20 cellular contexts compared by ENCODE assay signal in genomic region chr18:64379662-64380061, GRCh38.
DNase-seq lines count a peak whose midpoint lies in the region; ATAC-seq lines count a peak whose summit lies in the region.
"Had no signal": no experiment of that assay in that cellular context is flagged by ENCODE, and none has a peak within 500 bp of the region (broad histone marks: within the 10 kb centered on the region; RNA-seq: fewer than 3 reads in every experiment).

No MANE protein-coding gene starts in this region.

- POLR2A ChIA-PET in activated CD4-positive, alpha-beta memory T cell treated with anti-CD3 and anti-CD28 coated beads, Interleukin-2, amount 10 ng/mL, durations not matched to agents 7 days and 5 days (lab: Charles Lee), result no interaction called here

- H3K27me3 Mint-ChIP-seq in activated CD4-positive, alpha-beta memory T cell treated with anti-CD3 and anti-CD28 coated beads, Interleukin-2, amount 10 ng/mL, durations not matched to agents 7 days and 5 days, result no peaks in the 10 kb centered on the region
- H3K27me3 Mint-ChIP-seq: activated CD4-positive, alpha-beta T cell treated with anti-CD3 and anti-CD28 coated beads for 36 hours; activated T-cell treated with anti-CD3 and anti-CD28 coated beads, Interleukin-2, amount 50 U/mL, for 24 hours; type B pancreatic cell had no signal

- ATAC-seq in GM19351 (IDR thresholded peaks at IDR 0.05; ENCODE audit: unreplicated experiment) (peak; percentile 34), HG02571 (IDR thresholded peaks at IDR 0.05; ENCODE audit: unreplicated experiment) (peak; percentile 19), HG03196 (IDR thresholded peaks at IDR 0.05; ENCODE audit: unreplicated experiment) (peak; percentile 23)
- ATAC-seq: activated CD4-positive, alpha-beta T cell treated with anti-CD3 and anti-CD28 coated beads for 36 hours; K562 had no signal

- H3K4me1 Mint-ChIP-seq in activated CD4-positive, alpha-beta memory T cell treated with anti-CD3 and anti-CD28 coated beads, Interleukin-2, amount 10 ng/mL, durations not matched to agents 7 days and 5 days, result no peaks in the 10 kb centered on the region
- H3K4me1 Mint-ChIP-seq: activated CD4-positive, alpha-beta T cell treated with anti-CD3 and anti-CD28 coated beads for 36 hours had no signal

- no peaks in the 10 kb centered on the region for H3K36me3 Mint-ChIP-seq in activated CD4-positive, alpha-beta memory T cell treated with anti-CD3 and anti-CD28 coated beads, Interleukin-2, amount 10 ng/mL, durations not matched to agents 7 days and 5 days (ENCODE audit: low read depth)
- H3K36me3 Mint-ChIP-seq: CD4-positive, CD25-positive, alpha-beta regulatory T cell; type B pancreatic cell had no signal

- H3K9me3 Mint-ChIP-seq in activated CD4-positive, alpha-beta memory T cell treated with anti-CD3 and anti-CD28 coated beads, Interleukin-2, amount 10 ng/mL, durations not matched to agents 7 days and 5 days, result no peaks in the 10 kb centered on the region
- H3K9me3 Mint-ChIP-seq: type B pancreatic cell had no signal

- no peak overlapping the region for H3K4me3 Mint-ChIP-seq in activated CD4-positive, alpha-beta memory T cell treated with anti-CD3 and anti-CD28 coated beads, Interleukin-2, amount 10 ng/mL, durations not matched to agents 7 days and 5 days
- H3K4me3 Mint-ChIP-seq: activated CD4-positive, alpha-beta T cell treated with anti-CD3 and anti-CD28 coated beads for 36 hours; activated T-cell treated with anti-CD3 and anti-CD28 coated beads, Interleukin-2, amount 50 U/mL, for 24 hours; CD4-positive, CD25-positive, alpha-beta regulatory T cell; nephron; T-helper 2 cell treated with Interferon-gamma antibody and Interleukin-4, amounts not matched to agents 5 μg/mL and 100 μg/mL, for 36 hours; type B pancreatic cell had no signal

- H3K27ac Mint-ChIP-seq in activated CD4-positive, alpha-beta memory T cell treated with anti-CD3 and anti-CD28 coated beads, Interleukin-2, amount 10 ng/mL, durations not matched to agents 7 days and 5 days, result no peak overlapping the region
- H3K27ac Mint-ChIP-seq: activated CD4-positive, alpha-beta T cell treated with anti-CD3 and anti-CD28 coated beads for 36 hours; activated T-cell treated with anti-CD3 and anti-CD28 coated beads, Interleukin-2, amount 50 U/mL, for 24 hours; CD4-positive, CD25-positive, alpha-beta regulatory T cell; nephron; T-helper 2 cell treated with Interferon-gamma antibody and Interleukin-4, amounts not matched to agents 5 μg/mL and 100 μg/mL, for 36 hours; type B pancreatic cell had no signal

- CTCF ChIA-PET in activated CD4-positive, alpha-beta memory T cell treated with anti-CD3 and anti-CD28 coated beads, Interleukin-2, amount 10 ng/mL, durations not matched to agents 7 days and 5 days (lab: Charles Lee), result no interaction called here

- DNase-seq in stimulated activated CD4-positive, alpha-beta T cell treated with anti-CD3 and anti-CD28 coated beads, Interleukin-4, amount 100 ng/mL, for 4 hours, result no peak
- DNase-seq in activated CD4-positive, alpha-beta memory T cell treated with anti-CD3 and anti-CD28 coated beads, Interleukin-2, amount 10 ng/mL, durations not matched to agents 7 days and 5 days, result no peak
- DNase-seq in head of caudate nucleus, result no peak
- no peak for DNase-seq in epidermal melanocyte (ENCODE audit: insufficient read length, low spot score)
- DNase-seq: activated CD4-positive, alpha-beta T cell treated with anti-CD3 and anti-CD28 coated beads for 36 hours; activated T-cell treated with anti-CD3 and anti-CD28 coated beads, Interleukin-2, amount 50 U/mL, for 24 hours; caudate nucleus; CD4-positive, CD25-positive, alpha-beta regulatory T cell; foreskin fibroblast; NCI-H1105 treated with DMSO at 0.1 percent for 48 hours; NCI-H2227 treated with DMSO at 0.1 percent for 48 hours; SHP77 treated with DMSO at 0.1 percent for 48 hours; stimulated activated CD4-positive, alpha-beta T cell treated with anti-CD3 and anti-CD28 coated beads, Interleukin-1b, Interleukin-23, amount 100 ng/mL, for 48 hours had no signal

- intact Hi-C loops in head of caudate nucleus (cut with DNase I), result no loop called here
